Comparison of ENCODE assay signal across 26 cellular contexts in genomic region chr10:18483787-18484186, GRCh38.
"Had no signal": no experiment of that assay in that cellular context is flagged by ENCODE, and none has a peak within 500 bp of the region (broad histone marks: within the 10 kb centered on the region; RNA-seq: fewer than 3 reads in every experiment).

No MANE protein-coding gene starts in this region.

- DNase-seq: colonic mucosa; dermis blood vessel endothelial cell; effector memory CD4-positive, alpha-beta T cell; foreskin melanocyte; glutamatergic neuron; heart right ventricle; hippocampal formation; left colon; natural killer cell; occipital lobe; pancreas; retina; stimulated activated CD4-positive, alpha-beta T cell treated with anti-CD3 and anti-CD28 coated beads, Interleukin-12 subunit alpha, Interleukin-12 subunit beta, amount 100 ng/mL, for 4 hours; stimulated activated CD4-positive, alpha-beta T cell treated with anti-CD3 and anti-CD28 coated beads, Interleukin-1b, Interleukin-23, amount 100 ng/mL, for 48 hours; stimulated activated CD4-positive, alpha-beta T cell treated with anti-CD3 and anti-CD28 coated beads, Interleukin-4, amount 100 ng/mL, for 1 hour; stimulated activated CD8-positive, alpha-beta memory T cell treated with anti-CD3 and anti-CD28 coated beads, Interleukin-4, amount 100 ng/mL, for 48 hours; stimulated activated naive CD4-positive, alpha-beta T cell treated with Interleukin-2 at 50 U/mL for 16 hours; stomach; thyroid gland; trophoblast cell had no signal

- H3K27ac Mint-ChIP-seq: memory B cell, natural killer cell had no signal

- H3K27ac ChIP-seq: colonic mucosa, esophagus muscularis mucosa, pancreas, stomach, thyroid gland, vagina had no signal

- H3K36me3 Mint-ChIP-seq: memory B cell, natural killer cell had no signal

- H3K9me3 ChIP-seq: colonic mucosa, esophagus muscularis mucosa, heart right ventricle, pancreas, stomach, thyroid gland, vagina had no signal

- H3K9me3 Mint-ChIP-seq: natural killer cell had no signal

- H3K4me3 Mint-ChIP-seq: memory B cell, natural killer cell had no signal

- H3K27me3 ChIP-seq: colonic mucosa, esophagus muscularis mucosa, heart right ventricle, pancreas, stomach, thyroid gland, vagina had no signal

- H3K4me1 Mint-ChIP-seq: memory B cell, natural killer cell had no signal

- H3K4me3 ChIP-seq: colonic mucosa, esophagus muscularis mucosa, heart right ventricle, lung, pancreas, smooth muscle cell, stomach, thyroid gland, vagina had no signal

- H3K4me1 ChIP-seq: colonic mucosa, pancreas, stomach, thyroid gland, vagina had no signal

- ATAC-seq: heart right ventricle, left colon, natural killer cell, pancreas, sciatic nerve had no signal

- H3K36me3 ChIP-seq: colonic mucosa, esophagus muscularis mucosa, heart right ventricle, pancreas, stomach, thyroid gland, vagina had no signal
